Comparison of ENCODE assay signal across 17 cellular contexts in the genomic region with DNA sequence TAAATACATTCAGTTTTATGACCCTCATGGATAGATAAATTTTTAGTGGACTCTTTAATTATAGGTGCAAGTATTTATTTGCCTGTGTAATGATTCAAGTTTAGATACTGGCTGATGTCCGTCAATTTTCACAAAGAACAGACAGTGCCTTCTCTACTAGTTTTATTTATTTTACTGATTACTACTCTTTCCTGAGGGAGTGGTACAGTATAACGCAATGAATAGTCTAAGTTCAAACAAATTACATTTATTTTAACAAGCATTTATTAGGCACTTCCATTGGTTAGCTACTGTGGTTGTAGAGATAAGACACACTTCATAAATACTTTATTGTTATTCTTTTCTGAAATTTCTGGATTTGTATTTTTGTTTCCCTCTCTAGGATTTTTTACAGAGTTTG.
A peak's percentile ranks its signal among the peaks of the same experiment; 100 is the strongest.
DNase-seq lines count a peak whose midpoint lies in the region; ATAC-seq, FAIRE-seq and TF ChIP-seq lines count a peak whose summit lies in the region.
"Had no signal": no experiment of that assay in that cellular context is flagged by ENCODE, and none has a peak within 500 bp of the region (broad histone marks: within the 10 kb centered on the region; RNA-seq: fewer than 3 reads in every experiment).

No MANE protein-coding gene starts in this region.

- POLR2A ChIA-PET in HCT116 (lab: Charles Lee) = no interaction called here
- POLR2A ChIA-PET in Panc1 (lab: Charles Lee) = interaction anchor here (1.0 to 1.1 kb wide), 2 partner anchors 20 to 75 kb away, joined by 5 read pairs; no protein-coding TSS in a partner anchor

- no peaks in the 10 kb centered on the region for H3K9me3 ChIP-seq in HCT116 (ENCODE audit: control insufficient read depth in 1 of 2, insufficient read depth in 1 of 2, low read depth in 1 of 2, low read length in 2 of 2)
- no peaks in the 10 kb centered on the region for H3K9me3 ChIP-seq in Panc1 (ENCODE audit: control insufficient read depth, insufficient read depth, low read depth, low read length)
- H3K9me3 ChIP-seq in keratinocyte (ENCODE audit: control insufficient read depth, low read depth, low read length) = no peaks in the 10 kb centered on the region
- no peaks in the 10 kb centered on the region for H3K9me3 ChIP-seq in upper lobe of right lung

- RAD21 ChIA-PET in HCT116 (lab: Charles Lee; ENCODE audit: low non-redundant PET in 1 of 2, low total read pairs in 2 of 2, uncharacterized antibody in 2 of 2, unreplicated experiment in 2 of 2) = no interaction called here

- H4K20me1 ChIP-seq in HCT116 (ENCODE audit: insufficient read depth) = no peaks in the 10 kb centered on the region
- no peaks in the 10 kb centered on the region for H4K20me1 ChIP-seq in keratinocyte (ENCODE audit: control insufficient read depth, extremely low read depth, insufficient read depth, low read length)

- no peak for TF ChIP-seq CTCF in 22Rv1 (IDR thresholded peaks at IDR 0.05)
- no peak for TF ChIP-seq CTCF in HCT116 (IDR thresholded peaks at IDR 0.05 in 2 of 3, conservative IDR thresholded peaks at IDR 0.05 in 1 of 3; ENCODE audit: borderline replicate concordance in 1 of 3, insufficient read depth in 1 of 3, low read depth in 2 of 3, low read length in 2 of 3)
- no peak for TF ChIP-seq CTCF in Panc1 (IDR thresholded peaks at IDR 0.05)
- no peak for TF ChIP-seq CTCF in keratinocyte (optimal IDR thresholded peaks at IDR 0.05 in 1 of 3, IDR thresholded peaks at IDR 0.05 in 1 of 3, conservative IDR thresholded peaks at IDR 0.05 in 1 of 3; ENCODE audit: extremely low read depth in 1 of 3, insufficient read depth in 2 of 3, low read length in 3 of 3)
- no peak for TF ChIP-seq CTCF in upper lobe of right lung (IDR thresholded peaks at IDR 0.05)

- H3K27ac ChIP-seq in 22Rv1 = peak overlapping the region; percentile 57
- H3K27ac ChIP-seq in HCT116 (ENCODE audit: low read depth, low read length) = peak overlapping the region; percentile 92; the same call in 1 of the 2 replicates
- peak overlapping the region; percentile 100 for H3K27ac ChIP-seq in Panc1 (ENCODE audit: low read length)
- H3K27ac ChIP-seq in keratinocyte (ENCODE audit: control insufficient read depth, insufficient read depth, low read length) = peak overlapping the region; percentile 24
- no peak overlapping the region for H3K27ac ChIP-seq in upper lobe of right lung
- H3K27ac ChIP-seq: SK-N-MC had no signal

- no peaks in the 10 kb centered on the region for H3K9me2 ChIP-seq in HCT116 (ENCODE audit: insufficient read depth)

- peaks cover 77% of the 10 kb centered on the region for H3K79me2 ChIP-seq in HCT116 (ENCODE audit: insufficient read depth, low read length)
- peaks cover 2% of the 10 kb centered on the region for H3K79me2 ChIP-seq in keratinocyte (ENCODE audit: control insufficient read depth, insufficient read depth, low read length)

- ATAC-seq in HCT116 (no peak), Panc1 (peak; percentile 8; the same call in 1 of the 2 replicates), upper lobe of right lung (no peak), HG02798 (IDR thresholded peaks at IDR 0.05; ENCODE audit: poor library complexity, unreplicated experiment) (no peak)

- in situ Hi-C loops in Panc1 (cut with HindIII; ENCODE audit: low pct_unique_long_range_greater_than_20kb, low sequenced_read_pairs) = no loop called here

- H3K36me3 ChIP-seq in HCT116 (ENCODE audit: control insufficient read depth in 1 of 2, insufficient read depth in 2 of 2, low read length in 2 of 2) (no peaks in the 10 kb centered on the region), Panc1 (ENCODE audit: control insufficient read depth, insufficient read depth, low read length) (peaks cover 8% of the 10 kb centered on the region; the same call in 1 of the 2 replicates), keratinocyte (ENCODE audit: control insufficient read depth in 2 of 2, extremely low read depth in 1 of 2, insufficient read depth in 2 of 2, low read length in 2 of 2) (no peaks in the 10 kb centered on the region), upper lobe of right lung (no peaks in the 10 kb centered on the region)

- TF ChIP-seq RAD21 in HCT116 (IDR thresholded peaks at IDR 0.05; ENCODE audit: low read depth) = no peak

- DNase-seq in HCT116 (ENCODE audit: low read depth, low spot score) (no peak), Panc1 (ENCODE audit: low read depth, low spot score) (no peak), keratinocyte (ENCODE audit: low read depth, low spot score) (no peak), upper lobe of right lung (no peak), DMS153 (lab: John Stamatoyannopoulos, UW) (no peak), T-helper 9 cell (no peak)
- DNase-seq: CD4-positive, alpha-beta memory T cell; GM23248; Karpas-422; NCI-H146; NCI-H2081 treated with DMSO at 0.1 percent for 48 hours; NCI-H2227 treated with DMSO at 0.1 percent for 48 hours; NCI-H524 treated with DMSO at 0.1 percent for 48 hours had no signal

- dilution Hi-C loops in keratinocyte (cut with MboI; ENCODE audit: extremely low pct_ligation_motif_present, low sequenced_read_pairs) = no loop called here

- BruUV-seq in HCT116 (replicated peaks; lab: Mats Ljungman, UMichigan) (no TSS peak), Panc1 (replicated peaks; lab: Mats Ljungman, UMichigan) (no TSS peak)

- no peaks in the 10 kb centered on the region for H3K9me1 ChIP-seq in keratinocyte (ENCODE audit: control insufficient read depth, extremely low read depth, insufficient read depth, low read length)

- H3K4me3 ChIP-seq in HCT116 (replicated peaks in 1 of 2; ENCODE audit: low read depth in 1 of 2, low read length in 2 of 2) (peak overlapping the region in 1 of 2 experiments; percentile 6; a peak in 1 of 4 replicates), Panc1 (ENCODE audit: low read depth in 2 of 2, low read length in 2 of 2) (no peak overlapping the region), keratinocyte (ENCODE audit: control insufficient read depth in 2 of 3, extremely low read depth in 1 of 3, insufficient read depth in 2 of 3, low read depth in 1 of 3, low read length in 3 of 3) (no peak overlapping the region), upper lobe of right lung (no peak overlapping the region)
- H3K4me3 ChIP-seq: SK-N-MC had no signal

- TF ChIP-seq POLR2A in HCT116 (IDR thresholded peaks at IDR 0.05; ENCODE audit: borderline replicate concordance, extremely low read depth, insufficient read depth, insufficient read length) = no peak

- peak overlapping the region; percentile 52 for H3K9ac ChIP-seq in HCT116 (ENCODE audit: low read length)
- no peak overlapping the region for H3K9ac ChIP-seq in keratinocyte (ENCODE audit: control insufficient read depth, extremely low read depth, insufficient read depth, low read length)
- H3K9ac ChIP-seq: GM23248 had no signal

- CTCF ChIA-PET in HCT116 (lab: Charles Lee) = interaction anchor here (1.2 kb wide), 1 partner anchor 11 kb away, joined by 4 read pairs; no protein-coding TSS in a partner anchor
- CTCF ChIA-PET in Panc1 (lab: Charles Lee) = no interaction called here

- H3K4me2 ChIP-seq in HCT116 (ENCODE audit: low read length) (peak overlapping the region; percentile 72), keratinocyte (ENCODE audit: control insufficient read depth, extremely low read depth, insufficient read depth, low read depth, low read length) (peak overlapping the region; percentile 11)

- no peak for FAIRE-seq in keratinocyte (lab: Jason Lieb, UNC)
- FAIRE-seq: D721Med had no signal

- H3K27me3 ChIP-seq in HCT116 (ENCODE audit: insufficient read depth, low read length) (no peaks in the 10 kb centered on the region), Panc1 (ENCODE audit: control insufficient read depth, insufficient read depth, low read length) (no peaks in the 10 kb centered on the region), keratinocyte (ENCODE audit: control insufficient read depth, extremely low read depth, insufficient read depth, low read length) (no peaks in the 10 kb centered on the region), upper lobe of right lung (no peaks in the 10 kb centered on the region)

- H3K4me1 ChIP-seq in HCT116 (ENCODE audit: control insufficient read depth in 1 of 2, insufficient read depth in 2 of 2, low read length in 2 of 2) (peaks cover 87 to 93% of the 10 kb centered on the region in 2 experiments), Panc1 (ENCODE audit: control insufficient read depth, insufficient read depth, low read length) (peaks cover 91% of the 10 kb centered on the region), keratinocyte (ENCODE audit: control insufficient read depth, extremely low read depth, insufficient read depth, low read length) (peaks cover 64% of the 10 kb centered on the region), upper lobe of right lung (peaks cover 31% of the 10 kb centered on the region)

- H2AFZ ChIP-seq in HCT116 (ENCODE audit: low read depth, low read length, poor library complexity, severe bottlenecking) (no peak overlapping the region), keratinocyte (ENCODE audit: control insufficient read depth, low read length) (no peak overlapping the region)

- intact Hi-C loops in HCT116 (cut with micrococcal nuclease) (no loop called here), Panc1 (cut with micrococcal nuclease; ENCODE audit: unreplicated experiment) (loop anchor here (5.0 kb wide), 1 partner anchor 54 kb away; no protein-coding TSS in a partner anchor), upper lobe of right lung (cut with DNase I) (no loop called here)

TF ChIP-seq in HCT116, 20 proteins besides CTCF, POLR2A, EP300 and RAD21:
- TF ChIP-seq ELF1 (IDR thresholded peaks at IDR 0.05; ENCODE audit: borderline replicate concordance, low read depth) = no peak
- no peak for TF ChIP-seq TCF7L2 (IDR thresholded peaks at IDR 0.05; ENCODE audit: borderline replicate concordance, extremely low read depth, insufficient read depth, insufficient read length)
- TF ChIP-seq, protein P1, sequence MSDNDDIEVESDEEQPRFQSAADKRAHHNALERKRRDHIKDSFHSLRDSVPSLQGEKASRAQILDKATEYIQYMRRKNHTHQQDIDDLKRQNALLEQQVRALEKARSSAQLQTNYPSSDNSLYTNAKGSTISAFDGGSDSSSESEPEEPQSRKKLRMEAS (IDR thresholded peaks at IDR 0.05) = no peak
